ENCODE assay signal across 8 cellular contexts in the genomic region with DNA sequence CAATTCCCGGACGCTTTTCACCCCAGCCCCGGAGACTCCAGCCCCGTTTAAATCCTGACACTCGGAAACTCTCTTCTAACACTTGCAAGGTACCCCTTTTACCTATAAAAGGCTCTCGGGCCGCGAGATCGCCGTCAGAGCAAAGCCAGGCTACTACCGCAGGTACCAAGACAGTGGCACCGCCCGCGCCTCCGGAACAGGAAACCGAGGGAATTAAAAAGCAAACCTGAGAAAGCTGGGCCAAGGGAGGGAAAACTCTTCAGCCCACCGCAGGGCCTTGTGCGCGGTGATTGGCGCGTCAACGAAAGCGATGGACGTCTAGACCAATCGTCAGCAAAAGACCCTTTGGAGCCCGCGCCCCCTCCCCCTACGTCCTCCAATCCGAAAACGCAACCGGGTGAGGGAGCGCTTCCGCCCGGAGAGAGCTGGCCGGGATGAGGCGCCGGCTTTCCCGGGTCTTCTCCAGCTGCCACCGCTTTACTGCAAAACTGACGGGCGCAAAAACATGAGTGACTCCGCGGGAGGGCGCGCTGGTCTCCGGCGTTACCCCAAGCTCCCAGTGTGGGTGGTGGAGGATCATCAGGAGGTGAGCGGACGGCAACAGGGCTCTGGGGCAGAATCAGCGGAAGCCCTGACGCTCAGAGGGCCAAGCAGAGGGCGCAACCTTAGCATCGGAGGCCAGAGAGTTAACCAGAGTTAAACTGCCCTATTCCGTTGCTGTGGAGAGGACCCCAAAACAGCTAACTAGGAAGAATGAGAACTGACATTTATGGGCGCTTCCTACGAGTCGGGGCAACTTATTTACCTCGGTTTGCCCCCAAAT. TPM values are rescaled to one million over a fixed set of nuclear protein-coding genes. Genes with fewer than 3 reads are reported as not detected.
A peak's percentile ranks its signal among the peaks of the same experiment; 100 is the strongest.
DNase-seq lines count a peak whose midpoint lies in the region; ATAC-seq, FAIRE-seq and TF ChIP-seq lines count a peak whose summit lies in the region.

A gene (plus strand): TSS at position 414 of the 823 bp plus-strand sequence. CDS start 92 bp downstream, at position 506.
A gene with protein sequence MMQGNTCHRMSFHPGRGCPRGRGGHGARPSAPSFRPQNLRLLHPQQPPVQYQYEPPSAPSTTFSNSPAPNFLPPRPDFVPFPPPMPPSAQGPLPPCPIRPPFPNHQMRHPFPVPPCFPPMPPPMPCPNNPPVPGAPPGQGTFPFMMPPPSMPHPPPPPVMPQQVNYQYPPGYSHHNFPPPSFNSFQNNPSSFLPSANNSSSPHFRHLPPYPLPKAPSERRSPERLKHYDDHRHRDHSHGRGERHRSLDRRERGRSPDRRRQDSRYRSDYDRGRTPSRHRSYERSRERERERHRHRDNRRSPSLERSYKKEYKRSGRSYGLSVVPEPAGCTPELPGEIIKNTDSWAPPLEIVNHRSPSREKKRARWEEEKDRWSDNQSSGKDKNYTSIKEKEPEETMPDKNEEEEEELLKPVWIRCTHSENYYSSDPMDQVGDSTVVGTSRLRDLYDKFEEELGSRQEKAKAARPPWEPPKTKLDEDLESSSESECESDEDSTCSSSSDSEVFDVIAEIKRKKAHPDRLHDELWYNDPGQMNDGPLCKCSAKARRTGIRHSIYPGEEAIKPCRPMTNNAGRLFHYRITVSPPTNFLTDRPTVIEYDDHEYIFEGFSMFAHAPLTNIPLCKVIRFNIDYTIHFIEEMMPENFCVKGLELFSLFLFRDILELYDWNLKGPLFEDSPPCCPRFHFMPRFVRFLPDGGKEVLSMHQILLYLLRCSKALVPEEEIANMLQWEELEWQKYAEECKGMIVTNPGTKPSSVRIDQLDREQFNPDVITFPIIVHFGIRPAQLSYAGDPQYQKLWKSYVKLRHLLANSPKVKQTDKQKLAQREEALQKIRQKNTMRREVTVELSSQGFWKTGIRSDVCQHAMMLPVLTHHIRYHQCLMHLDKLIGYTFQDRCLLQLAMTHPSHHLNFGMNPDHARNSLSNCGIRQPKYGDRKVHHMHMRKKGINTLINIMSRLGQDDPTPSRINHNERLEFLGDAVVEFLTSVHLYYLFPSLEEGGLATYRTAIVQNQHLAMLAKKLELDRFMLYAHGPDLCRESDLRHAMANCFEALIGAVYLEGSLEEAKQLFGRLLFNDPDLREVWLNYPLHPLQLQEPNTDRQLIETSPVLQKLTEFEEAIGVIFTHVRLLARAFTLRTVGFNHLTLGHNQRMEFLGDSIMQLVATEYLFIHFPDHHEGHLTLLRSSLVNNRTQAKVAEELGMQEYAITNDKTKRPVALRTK (N-terminal part only) (minus strand): TSS at position 206 of the 823 bp plus-strand sequence. CDS start 3,034 bp downstream, outside the sequence.

- H3K23me2 ChIP-seq in H1 (ENCODE audit: low read depth, low read length): peaks cover 5% of the 10 kb centered on the region

- peaks cover 17% of the 10 kb centered on the region for H3K36me3 Mint-ChIP-seq in memory B cell

- peaks cover 14 to 45% (median 21%) of the 10 kb centered on the region in 4 experiments for H3K36me3 ChIP-seq in H1 (ENCODE audit: control insufficient read depth in 2 of 4, insufficient read depth in 4 of 4, low read length in 3 of 4)

- H3K4me1 ChIP-seq in H1 (replicated peaks in 1 of 4; ENCODE audit: control insufficient read depth in 3 of 4, insufficient read depth in 4 of 4, low read length in 3 of 4): peaks cover 0 to 8% (median 3%) of the 10 kb centered on the region in 4 experiments; a peak in 3 of 7 replicates

- no peaks in the 10 kb centered on the region for H3K27me3 ChIP-seq in H1 (replicated peaks in 1 of 4; ENCODE audit: control insufficient read depth in 3 of 4, extremely low read depth in 1 of 4, insufficient read depth in 3 of 4, low read length in 3 of 4)

- peak within 1 kb of the TSS; percentile 74 for H3K27ac ChIP-seq in H1 (ENCODE audit: low read depth, low read length)

- H2BK120ac ChIP-seq in H1 (replicated peaks; ENCODE audit: low read depth, low read length): no peak within 1 kb of the TSS

- H3K56ac ChIP-seq in H1 (replicated peaks; ENCODE audit: insufficient read length, low read depth, low read length): peak within 1 kb of the TSS; percentile 27

- no peak within 1 kb of the TSS for H2AK5ac ChIP-seq in H1 (ENCODE audit: low read depth, low read length)

- H2BK5ac ChIP-seq in H1 (ENCODE audit: low read depth, low read length): peak within 1 kb of the TSS; percentile 95

- H3K27ac Mint-ChIP-seq in memory B cell: peak within 1 kb of the TSS; percentile 71

- peaks cover 4% of the 10 kb centered on the region; the same call in 1 of the 2 replicates for H3K79me1 ChIP-seq in H1 (ENCODE audit: low read depth, low read length)

- peak within 1 kb of the TSS; percentile 77 for H4K5ac ChIP-seq in H1 (ENCODE audit: insufficient read length, low read depth, low read length)

- H3K14ac ChIP-seq in H1 (ENCODE audit: insufficient read length): no peak within 1 kb of the TSS

- TF ChIP-seq RAD21 in H1 (IDR thresholded peaks at IDR 0.05 in 1 of 2, conservative IDR thresholded peaks at IDR 0.05 in 1 of 2; ENCODE audit: low read depth in 2 of 2, low read length in 2 of 2): no peak

- peak within 1 kb of the TSS; percentile 92 for H3K4me3 Mint-ChIP-seq in memory B cell

- H3K9me3 Mint-ChIP-seq in memory B cell: no peaks in the 10 kb centered on the region

- CTCF ChIA-PET in activated CD8-positive, alpha-beta memory T cell treated with anti-CD3 and anti-CD28 coated beads for 36 hours (lab: Charles Lee): interaction anchor here (1.1 to 1.3 kb wide), 3 partner anchors 22 to 642 kb away, joined by 3 to 4 read pairs (median 3); a partner anchor contains a TSS
- CTCF ChIA-PET in H1 (lab: Charles Lee; ENCODE audit: partially characterized antibody): interaction anchor here (0.7 to 1.2 kb wide), 3 partner anchors 82 to 1759 kb away, joined by 3 read pairs; no protein-coding TSS in a partner anchor

- no peak for TF ChIP-seq EP300 in H1 (IDR thresholded peaks at IDR 0.05; ENCODE audit: borderline replicate concordance in 1 of 2, low read depth in 2 of 2, low read length in 2 of 2)

- H3K79me2 ChIP-seq in H1 (ENCODE audit: control insufficient read depth in 1 of 2, insufficient read depth in 2 of 2, low read length in 2 of 2): peaks cover 11 to 35% of the 10 kb centered on the region in 2 experiments

- DNase-seq in COLO829 (ENCODE audit: low spot score): peak; percentile 74
- peak; percentile 88 for DNase-seq in GM20000 (ENCODE audit: low spot score)
- peak; percentile 99 for DNase-seq in HT-29 (ENCODE audit: low spot score)
- peak; percentile 99 for DNase-seq in NOMO-1 (lab: John Stamatoyannopoulos, UW; ENCODE audit: unreplicated experiment in 2 of 2)
- DNase-seq in H1 (ENCODE audit: low read depth in 1 of 2, low spot score in 2 of 2): peak; percentile 88 to 91
- DNase-seq in memory B cell (ENCODE audit: low spot score in 2 of 2): peak; percentile 66 to 71
- DNase-seq in stimulated activated CD8-positive, alpha-beta memory T cell treated with anti-CD3 and anti-CD28 coated beads, Interleukin-12 subunit alpha, Interleukin-12 subunit beta, amount 100 ng/mL, for 24 hours (ENCODE audit: extremely low read depth): peak; percentile 79

- no peak within 1 kb of the TSS for H3K23ac ChIP-seq in H1 (ENCODE audit: insufficient read length)

- peak within 1 kb of the TSS; percentile 30; the same call in 1 of the 2 replicates for H2BK12ac ChIP-seq in H1 (ENCODE audit: low read depth, low read length)

- H4K91ac ChIP-seq in H1 (replicated peaks; ENCODE audit: insufficient read length, low read length): no peak within 1 kb of the TSS

- H3K18ac ChIP-seq in H1 (ENCODE audit: extremely low read depth, low read length): peak within 1 kb of the TSS; percentile 89; the same call in 1 of the 2 replicates

- H4K20me1 ChIP-seq in H1 (replicated peaks in 1 of 2; ENCODE audit: control insufficient read depth in 1 of 2, insufficient read depth in 2 of 2, low read length in 2 of 2): peaks cover 0 to 2% of the 10 kb centered on the region in 2 experiments

- H3K4ac ChIP-seq in H1 (replicated peaks; ENCODE audit: insufficient read length, low read depth, low read length): no peak within 1 kb of the TSS

- H3K9ac ChIP-seq in H1 (replicated peaks in 1 of 4; ENCODE audit: extremely low read depth in 1 of 4, low read depth in 3 of 4, low read length in 3 of 4): peak within 1 kb of the TSS; percentile 90 to 93 (median 92)

- H3K4me2 ChIP-seq in H1 (ENCODE audit: insufficient read depth in 1 of 2, low read depth in 2 of 2, low read length in 2 of 2): peak within 1 kb of the TSS; percentile 74 to 81

- H3K27me3 Mint-ChIP-seq in memory B cell: no peaks in the 10 kb centered on the region

- TF ChIP-seq CTCF in GM20000 (IDR thresholded peaks at IDR 0.05; ENCODE audit: extremely low read depth, missing control alignments) (no peak), H1 (IDR thresholded peaks at IDR 0.05; ENCODE audit: control extremely low read depth in 1 of 3, insufficient read depth in 1 of 3, low read depth in 1 of 3, low read length in 3 of 3) (no peak)

- peak; percentile 13 for FAIRE-seq in H1 (lab: Jason Lieb, UNC)

- H2BK15ac ChIP-seq in H1 (ENCODE audit: low read length): no peak within 1 kb of the TSS

- peak within 1 kb of the TSS; percentile 84 to 96 (median 94) for H3K4me3 ChIP-seq in H1 (ENCODE audit: extremely low read depth in 1 of 4, insufficient read depth in 2 of 4, low read depth in 3 of 4, low read length in 4 of 4)

- H2AFZ ChIP-seq in H1 (ENCODE audit: low read length): peak within 1 kb of the TSS; percentile 76

- no peaks in the 10 kb centered on the region for H3K9me3 ChIP-seq in H1 (ENCODE audit: insufficient read depth in 2 of 2, low read depth in 1 of 2, low read length in 1 of 2)

- peaks cover 28% of the 10 kb centered on the region for H3K4me1 Mint-ChIP-seq in memory B cell

- 0% methylated on average over 43 of the region's 58 CpGs; no CpG with 5 or more reads in 1 of the 2 experiments for WGBS in H1 (ENCODE audit: extremely low coverage in 1 of 2, insufficient coverage in 1 of 2, insufficient read length in 1 of 2, insufficient replicate concordance in 2 of 2, low coverage in 1 of 2, low lambda C conversion rate in 2 of 2, missing lambda C conversion rate in 1 of 2), 2 experiments

- peak within 1 kb of the TSS; percentile 90 for H4K8ac ChIP-seq in H1 (ENCODE audit: extremely low read depth, insufficient read depth, low read length)

- peak; percentile 92 for ATAC-seq in memory B cell (ENCODE audit: low read depth)

- no peak within 1 kb of the TSS for H2BK20ac ChIP-seq in H1 (ENCODE audit: low read length)

- TF ChIP-seq POLR2A in H1 (IDR thresholded peaks at IDR 0.05; ENCODE audit: control extremely low read depth in 1 of 2, low read depth in 2 of 2, low read length in 2 of 2): peak in 1 of 2 experiments; percentile 76; a peak in 2 of 3 replicates

- POLR2A ChIA-PET in activated CD8-positive, alpha-beta memory T cell treated with anti-CD3 and anti-CD28 coated beads for 36 hours (lab: Charles Lee): interaction anchor here (1.1 kb wide), 1 partner anchor 23 kb away, joined by 5 read pairs; no protein-coding TSS in a partner anchor
- POLR2A ChIA-PET in H1 (lab: Charles Lee; ENCODE audit: partially characterized antibody): interaction anchor here (0.8 to 2.0 kb wide), 6 partner anchors 10 to 323 kb away, joined by 3 to 6 read pairs (median 4); no protein-coding TSS in a partner anchor

RNA-seq across cellular contexts. Expression of the first gene that starts in this region (rescaled TPM):
- total RNA-seq in HT-29 (2014; rRNA removed; shearing (Covaris generic)): 9.4 and 9.8 TPM in 2 replicates
- total RNA-seq in activated CD8-positive, alpha-beta memory T cell treated with anti-CD3 and anti-CD28 coated beads for 36 hours: 10 to 100 TPM; 28.0 to 28.6 TPM
- total RNA-seq in H1 (2021; fragmentation: NEBNext Ultra II Directional; extraction: Animal tissue kit (Norgen Biotek cat#: 25700)): 34.0 and 36.2 TPM in 2 replicates
- 19.6 and 22.8 TPM in 2 replicates for polyA plus RNA-seq in H1 (2011; rRNA removed)
- 18.0 TPM for polyA plus RNA-seq in H1 (2011; cell fraction: cytosol; rRNA removed)
- 8.7 TPM for polyA plus RNA-seq in H1 (2011; cell fraction: nucleus; rRNA removed)
- 16.5 to 22.9 TPM (median 18.5 TPM) in 4 replicates for polyA plus RNA-seq in H1 (2012, experiment 1 of 2)
- 1.7 TPM for polyA plus RNA-seq in H1 (2012, experiment 2 of 2)
- polyA plus RNA-seq in H1 (2013, experiment 1 of 2): 21.8 TPM
- polyA plus RNA-seq in H1 (2013, experiment 2 of 2): 23.2 TPM
- 20.8 and 33.3 TPM in 2 replicates for polyA minus RNA-seq in H1 (2011; rRNA and poly(A)+ RNA removed)
- 16.2 TPM for polyA minus RNA-seq in H1 (2011; cell fraction: cytosol; rRNA and poly(A)+ RNA removed)
- 22.3 TPM for polyA minus RNA-seq in H1 (2011; cell fraction: nucleus; rRNA and poly(A)+ RNA removed)

RNA-seq across cellular contexts. Expression of the second gene that starts in this region (rescaled TPM):
- total RNA-seq in HT-29 (2014; rRNA removed; shearing (Covaris generic)): 42.5 and 43.9 TPM in 2 replicates
- 10 to 100 TPM; 73.9 to 77.9 TPM for total RNA-seq in activated CD8-positive, alpha-beta memory T cell treated with anti-CD3 and anti-CD28 coated beads for 36 hours
- 122 and 124 TPM in 2 replicates for total RNA-seq in H1 (2021; fragmentation: NEBNext Ultra II Directional; extraction: Animal tissue kit (Norgen Biotek cat#: 25700))
- 65.9 and 82.0 TPM in 2 replicates for polyA plus RNA-seq in H1 (2011; rRNA removed)
- 64.1 TPM for polyA plus RNA-seq in H1 (2011; cell fraction: cytosol; rRNA removed)
- polyA plus RNA-seq in H1 (2011; cell fraction: nucleus; rRNA removed): 99.0 TPM
- polyA plus RNA-seq in H1 (2012, experiment 1 of 2): 72.8 to 122 TPM (median 91.1 TPM) in 4 replicates
- polyA plus RNA-seq in H1 (2012, experiment 2 of 2): 9.9 TPM
- polyA plus RNA-seq in H1 (2013, experiment 1 of 2): 93.6 TPM
- polyA plus RNA-seq in H1 (2013, experiment 2 of 2): 97.7 TPM
- 149 and 182 TPM in 2 replicates for polyA minus RNA-seq in H1 (2011; rRNA and poly(A)+ RNA removed)
- 51.5 TPM for polyA minus RNA-seq in H1 (2011; cell fraction: cytosol; rRNA and poly(A)+ RNA removed)
- 102 TPM for polyA minus RNA-seq in H1 (2011; cell fraction: nucleus; rRNA and poly(A)+ RNA removed)

Comparison
In these comparisons a context has a peak if more than half of its experiments do, and no peak if none do; other contexts are left out.
1. Peak in every context shown above with its lines: DNase-seq, ATAC-seq, H3K4me3 ChIP-seq and H3K27ac ChIP-seq.